In the genomic region with DNA sequence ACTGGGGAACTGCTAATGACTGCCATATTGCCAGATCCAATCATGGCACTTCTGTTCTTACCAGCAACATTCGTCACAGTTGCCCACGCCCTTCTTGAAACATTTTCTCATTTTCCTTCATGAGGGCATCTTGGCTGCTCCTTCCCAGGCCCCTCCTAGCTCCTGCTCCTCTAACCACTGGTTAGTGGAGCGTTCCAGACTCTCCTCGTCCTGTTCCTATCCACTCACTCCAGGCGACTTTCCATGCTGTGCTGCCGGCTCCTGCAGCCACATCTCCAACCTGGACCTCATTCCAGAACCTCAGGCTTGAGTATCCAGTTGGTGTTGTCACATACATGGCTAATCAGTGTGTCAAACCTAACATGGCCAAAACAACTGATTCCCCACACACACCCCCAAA, we compare ENCODE assay signal across 11 cellular contexts. TPM values are rescaled to one million over a fixed set of nuclear protein-coding genes. Genes with fewer than 3 reads are reported as not detected.
DNase-seq lines count a peak whose midpoint lies in the region; ATAC-seq and TF ChIP-seq lines count a peak whose summit lies in the region.
"Had no signal": no experiment of that assay in that cellular context is flagged by ENCODE, and none has a peak within 500 bp of the region (broad histone marks: within the 10 kb centered on the region; RNA-seq: fewer than 3 reads in every experiment).

No MANE protein-coding gene starts in this region.

- peaks cover 3% of the 10 kb centered on the region for H3F3A ChIP-seq in GM23248 (ENCODE audit: insufficient read depth)
- no peaks in the 10 kb centered on the region for H3F3A ChIP-seq in OCI-LY1 (ENCODE audit: insufficient read depth, low read length)

- H3K27me3 Mint-ChIP-seq in endodermal cell (ENCODE audit: insufficient read depth), result peaks cover 17% of the 10 kb centered on the region
- H3K27me3 Mint-ChIP-seq in osteocyte (ENCODE audit: unreplicated experiment), result no peaks in the 10 kb centered on the region

- in situ Hi-C loops in GM23248 (cut with MboI), result no loop called here

- H4K20me1 ChIP-seq in GM23248 (ENCODE audit: insufficient read depth) (no peaks in the 10 kb centered on the region), OCI-LY1 (ENCODE audit: insufficient read depth, low read length) (no peaks in the 10 kb centered on the region)

- WGBS in GM23248 (ENCODE audit: low coverage in 1 of 2, low lambda C conversion rate in 2 of 2, missing lambda C conversion rate in 2 of 2), 2 experiments, result 90 to 94% methylated on average over 6 of the region's 6 CpGs
- WGBS in endodermal cell (ENCODE audit: insufficient coverage in 1 of 2, insufficient read length in 1 of 2), 2 experiments, result 94 to 98% methylated on average over 6 of the region's 6 CpGs

- H3K27ac ChIP-seq in GM23248, result no peak overlapping the region
- H3K27ac ChIP-seq in OCI-LY1 (ENCODE audit: low read depth, low read length, poor library complexity, severe bottlenecking), result no peak overlapping the region
- no peak overlapping the region for H3K27ac ChIP-seq in endodermal cell (ENCODE audit: low read depth, low read length)

- H3K79me2 ChIP-seq in GM23248 (ENCODE audit: insufficient read depth) (peaks cover 31% of the 10 kb centered on the region), OCI-LY1 (ENCODE audit: insufficient read depth, low read length) (peaks cover 18% of the 10 kb centered on the region)

- H3K36me3 Mint-ChIP-seq in endodermal cell (ENCODE audit: low read depth) (peaks cover 19% of the 10 kb centered on the region), osteocyte (ENCODE audit: unreplicated experiment) (no peaks in the 10 kb centered on the region)

- H3K9ac ChIP-seq in GM23248 (no peak overlapping the region), OCI-LY1 (ENCODE audit: low read length) (no peak overlapping the region), endodermal cell (ENCODE audit: extremely low read depth, low read length, poor library complexity, severe bottlenecking) (no peak overlapping the region)

- H3K36me3 ChIP-seq in GM23248 (ENCODE audit: low read depth), result 0 out of 2 replicates have a peak, but pooled peaks cover 10% of the 10 kb centered on the region
- peaks cover 25% of the 10 kb centered on the region for H3K36me3 ChIP-seq in OCI-LY1 (ENCODE audit: insufficient read depth, low read length)
- H3K36me3 ChIP-seq in endodermal cell (ENCODE audit: control insufficient read depth, insufficient read depth, low read length), result peaks cover 15% of the 10 kb centered on the region

- H3K4me3 ChIP-seq in GM23248 (no peak overlapping the region), OCI-LY1 (ENCODE audit: low read depth, low read length, poor library complexity, severe bottlenecking) (peak overlapping the region; percentile 71), endodermal cell (ENCODE audit: low read length) (peak overlapping the region; percentile 85)

- H3K9me3 Mint-ChIP-seq in endodermal cell (peaks cover 16% of the 10 kb centered on the region), osteocyte (ENCODE audit: unreplicated experiment) (peaks cover 3% of the 10 kb centered on the region)

- no peaks in the 10 kb centered on the region for H3K9me2 ChIP-seq in GM23248 (ENCODE audit: insufficient read depth)
- H3K9me2 ChIP-seq in OCI-LY1 (ENCODE audit: low read depth, low read length), result no peaks in the 10 kb centered on the region

- H3K4me1 Mint-ChIP-seq in endodermal cell (peaks cover 20% of the 10 kb centered on the region), osteocyte (ENCODE audit: unreplicated experiment) (peaks cover 42% of the 10 kb centered on the region)

- H3K27me3 ChIP-seq in GM23248 (replicated peaks; ENCODE audit: insufficient read depth), result no peaks in the 10 kb centered on the region
- no peaks in the 10 kb centered on the region for H3K27me3 ChIP-seq in OCI-LY1 (ENCODE audit: insufficient read depth, low read length)
- H3K27me3 ChIP-seq in endodermal cell (ENCODE audit: control insufficient read depth, insufficient read depth, low read length, poor library complexity, severe bottlenecking), result no peaks in the 10 kb centered on the region

- H3K9me3 ChIP-seq in GM23248 (ENCODE audit: low read depth), result no peaks in the 10 kb centered on the region
- 0 out of 2 replicates have a peak, but pooled peaks cover 3% of the 10 kb centered on the region for H3K9me3 ChIP-seq in OCI-LY1 (ENCODE audit: low read length)
- peaks cover 17% of the 10 kb centered on the region for H3K9me3 ChIP-seq in endodermal cell (ENCODE audit: control insufficient read depth, low read length)

- H2AFZ ChIP-seq in GM23248, result no peak overlapping the region
- H2AFZ ChIP-seq in OCI-LY1 (ENCODE audit: low read length), result no peak overlapping the region

- H3K4me1 ChIP-seq in GM23248 (ENCODE audit: insufficient read depth), result peaks cover 19% of the 10 kb centered on the region
- H3K4me1 ChIP-seq in OCI-LY1 (ENCODE audit: insufficient read depth, low read length, severe bottlenecking), result peaks cover 30% of the 10 kb centered on the region
- H3K4me1 ChIP-seq in endodermal cell (ENCODE audit: control insufficient read depth, insufficient read depth, low read length), result no peaks in the 10 kb centered on the region

- ATAC-seq in GM18909 (IDR thresholded peaks at IDR 0.05; ENCODE audit: poor library complexity, unreplicated experiment), result no peak
- ATAC-seq: Panc1 had no signal

- H3K27ac Mint-ChIP-seq in endodermal cell (no peak overlapping the region), osteocyte (ENCODE audit: unreplicated experiment) (peak overlapping the region; percentile 93)

- H3K4me3 Mint-ChIP-seq in endodermal cell (peak overlapping the region; percentile 81), osteocyte (ENCODE audit: unreplicated experiment) (peak overlapping the region; percentile 80)

- H3K4me2 ChIP-seq in GM23248 (ENCODE audit: unreplicated experiment) (peak overlapping the region; percentile 89), OCI-LY1 (ENCODE audit: low read length) (peak overlapping the region; percentile 81)

- DNase-seq in GM23248 (no peak), endodermal cell (no peak), osteocyte (ENCODE audit: extremely low spot score, unreplicated experiment) (peak; percentile 49), EL (no peak), UCSD-AML1 (lab: John Stamatoyannopoulos, UW; ENCODE audit: unreplicated experiment) (no peak)
- DNase-seq: activated CD4-positive, CD25-positive, alpha-beta regulatory T cell; GDM1; NCI-H2029 had no signal

- TF ChIP-seq CTCF in OCI-LY1 (IDR thresholded peaks at IDR 0.05; ENCODE audit: low read length), result no peak
- no peak for TF ChIP-seq CTCF in endodermal cell (conservative IDR thresholded peaks at IDR 0.05)
- no peak for TF ChIP-seq CTCF in osteocyte (IDR thresholded peaks at IDR 0.05)

RNA-seq across cellular contexts. Expression of a gene that starts 1.3 kb away (rescaled TPM):
- total RNA-seq in GM23248 (2014; rRNA removed; shearing (Covaris generic)), result 68.4 and 77.7 TPM in 2 replicates
- 140 and 149 TPM in 2 replicates for polyA plus RNA-seq in GM23248 (2016; fragmentation: Nextera tagmentation; extraction: Ambion mirVana)
- total RNA-seq in endodermal cell, result 10 to 100 TPM; 27.1 to 40.1 TPM
- polyA plus RNA-seq in endodermal cell (2013, experiment 1 of 2), result 25.3 TPM
- 23.9 TPM for polyA plus RNA-seq in endodermal cell (2013, experiment 2 of 2)
- total RNA-seq in osteocyte, result 48.5 and 54.0 TPM in 2 replicates

RNA-seq across cellular contexts. Expression of a gene that starts 37.5 kb away (rescaled TPM):
- 34.0 and 37.4 TPM in 2 replicates for total RNA-seq in GM23248 (2014; rRNA removed; shearing (Covaris generic))
- 52.4 and 55.2 TPM in 2 replicates for polyA plus RNA-seq in GM23248 (2016; fragmentation: Nextera tagmentation; extraction: Ambion mirVana)
- 10 to 100 TPM; 28.2 to 35.2 TPM for total RNA-seq in endodermal cell
- polyA plus RNA-seq in endodermal cell (2013, experiment 1 of 2), result 21.2 TPM
- polyA plus RNA-seq in endodermal cell (2013, experiment 2 of 2), result 20.2 TPM
- 24.6 and 25.5 TPM in 2 replicates for total RNA-seq in osteocyte

RNA-seq across cellular contexts. Expression of a gene that starts 54.5 kb away (rescaled TPM):
- total RNA-seq in GM23248 (2014; rRNA removed; shearing (Covaris generic)), result 1,557 and 2,019 TPM in 2 replicates
- polyA plus RNA-seq in GM23248 (2016; fragmentation: Nextera tagmentation; extraction: Ambion mirVana), result 602 and 629 TPM in 2 replicates
- 1,000 to 10,000 TPM; 1,323 to 1,693 TPM for total RNA-seq in endodermal cell
- 1,899 TPM for polyA plus RNA-seq in endodermal cell (2013, experiment 1 of 2)
- 1,806 TPM for polyA plus RNA-seq in endodermal cell (2013, experiment 2 of 2)
- total RNA-seq in osteocyte, result 1,082 and 1,101 TPM in 2 replicates
